In genomic region chr15:62618432-62618831, GRCh38 we compare ENCODE assay signal across 15 cellular contexts.
DNase-seq lines count a peak whose midpoint lies in the region; ATAC-seq and TF ChIP-seq lines count a peak whose summit lies in the region.
"Had no signal": no experiment of that assay in that cellular context is flagged by ENCODE, and none has a peak within 500 bp of the region (broad histone marks: within the 10 kb centered on the region; RNA-seq: fewer than 3 reads in every experiment).

No MANE protein-coding gene starts in this region.

- no peaks in the 10 kb centered on the region for H3K36me3 ChIP-seq in GM23248 (ENCODE audit: low read depth)
- no peaks in the 10 kb centered on the region for H3K36me3 ChIP-seq in thoracic aorta

- H3F3A ChIP-seq in GM23248 (ENCODE audit: insufficient read depth), result peaks cover 31% of the 10 kb centered on the region

- ATAC-seq in thoracic aorta (ENCODE audit: insufficient number of reproducible peaks, low FRiP score, low read depth) (no peak), HG02973 (IDR thresholded peaks at IDR 0.05; ENCODE audit: unreplicated experiment) (no peak), HG03469 (IDR thresholded peaks at IDR 0.05; ENCODE audit: unreplicated experiment) (no peak), GM18907 (IDR thresholded peaks at IDR 0.05; ENCODE audit: unreplicated experiment) (no peak)

- no peaks in the 10 kb centered on the region for H4K20me1 ChIP-seq in GM23248 (ENCODE audit: insufficient read depth)

- H3K27me3 ChIP-seq in GM23248 (replicated peaks; ENCODE audit: insufficient read depth) (no peaks in the 10 kb centered on the region), thoracic aorta (replicated peaks; ENCODE audit: insufficient read depth) (no peaks in the 10 kb centered on the region)

- WGBS in GM23248 (ENCODE audit: low coverage in 1 of 2, low lambda C conversion rate in 2 of 2, missing lambda C conversion rate in 2 of 2), 2 experiments, result 0% methylated on average over 2 of the region's 2 CpGs

- H3K9me3 ChIP-seq in GM23248 (ENCODE audit: low read depth), result no peaks in the 10 kb centered on the region
- no peaks in the 10 kb centered on the region for H3K9me3 ChIP-seq in thoracic aorta

- TF ChIP-seq CTCF in fibroblast of villous mesenchyme (IDR thresholded peaks at IDR 0.05; ENCODE audit: insufficient read depth, low read depth, low read length), result peak; percentile 52
- TF ChIP-seq CTCF in thoracic aorta (IDR thresholded peaks at IDR 0.05), result peak; percentile 43

- H3K27ac ChIP-seq in GM23248, result peak overlapping the region; percentile 74
- peak overlapping the region; percentile 71 to 75 for H3K27ac ChIP-seq in thoracic aorta

- no peak overlapping the region for H2AFZ ChIP-seq in GM23248

- no peaks in the 10 kb centered on the region for H3K9me2 ChIP-seq in GM23248 (ENCODE audit: insufficient read depth)

- in situ Hi-C loops in GM23248 (cut with MboI), result no loop called here

- peaks cover 55% of the 10 kb centered on the region for H3K79me2 ChIP-seq in GM23248 (ENCODE audit: insufficient read depth)

- DNase-seq in GM23248, result peak; percentile 94
- DNase-seq in SW480 (ENCODE audit: low spot score), result peak; percentile 2
- DNase-seq in fibroblast of villous mesenchyme (ENCODE audit: low read depth), result peak; percentile 65
- no peak for DNase-seq in thoracic aorta (ENCODE audit: low spot score)
- DNase-seq in NOMO-1 treated with DMSO at 0.1 percent for 48 hours (lab: John Stamatoyannopoulos, UW; ENCODE audit: unreplicated experiment), result no peak
- DNase-seq: activated CD4-positive, alpha-beta memory T cell treated with anti-CD3 and anti-CD28 coated beads, Interleukin-2, amount 10 ng/mL, durations not matched to agents 7 days and 5 days; activated naive CD8-positive, alpha-beta T cell treated with anti-CD3 and anti-CD28 coated beads for 36 hours; DMS79; GOT3; kidney; NCI-H526 treated with DMSO at 0.1 percent for 48 hours; stimulated activated CD4-positive, alpha-beta T cell treated with anti-CD3 and anti-CD28 coated beads, Interleukin-4, amount 100 ng/mL, for 1 hour had no signal

- peak overlapping the region; percentile 20 for H3K9ac ChIP-seq in GM23248

- H3K4me1 ChIP-seq in GM23248 (ENCODE audit: insufficient read depth) (peaks cover 29% of the 10 kb centered on the region), thoracic aorta (ENCODE audit: control insufficient read depth in 1 of 2, low read depth in 2 of 2) (peaks cover 13 to 45% of the 10 kb centered on the region in 2 donors)

- H3K4me2 ChIP-seq in GM23248 (ENCODE audit: unreplicated experiment), result peak overlapping the region; percentile 57

- H3K4me3 ChIP-seq in GM23248, result peak overlapping the region; percentile 32
- H3K4me3 ChIP-seq in fibroblast of villous mesenchyme (ENCODE audit: low read depth, low read length), result no peak overlapping the region
- no peak overlapping the region for H3K4me3 ChIP-seq in thoracic aorta

Comparison
In these comparisons a context has a peak if more than half of its experiments do, and no peak if none do; other contexts are left out.
1. DNase-seq: peak in GM23248 (single experiment), SW480 (single experiment) and fibroblast of villous mesenchyme (single experiment); none in thoracic aorta (single experiment) and NOMO-1 treated with DMSO at 0.1 percent for 48 hours (single experiment).